In genomic region chr14:105855893-105856675, GRCh38 we compare ENCODE assay signal across 13 cellular contexts.
DNase-seq lines count a peak whose midpoint lies in the region; ATAC-seq, FAIRE-seq and TF ChIP-seq lines count a peak whose summit lies in the region.
"Had no signal": no experiment of that assay in that cellular context is flagged by ENCODE, and none has a peak within 500 bp of the region (broad histone marks: within the 10 kb centered on the region; RNA-seq: fewer than 3 reads in every experiment).

No MANE protein-coding gene starts in this region.

- WGBS in neuronal stem cell (ENCODE audit: extremely low coverage in 2 of 2, insufficient read length in 2 of 2, insufficient replicate concordance in 1 of 2), 2 donors: no CpG with 5 or more reads among the region's 28 CpGs

- H3K4me2 ChIP-seq in neuronal stem cell (ENCODE audit: insufficient read depth, low read length, poor library complexity, severe bottlenecking): no peak overlapping the region

- H4K8ac ChIP-seq in neuronal stem cell (ENCODE audit: low read depth, low read length): peak overlapping the region; percentile 9

- TF ChIP-seq POLR2A in GM12891 (IDR thresholded peaks at IDR 0.05; ENCODE audit: low read depth, low read length): peak; percentile 67; the same call in 1 of the 2 replicates

- H3K4me3 Mint-ChIP-seq in CD4-positive, CD25-positive, alpha-beta regulatory T cell: peak overlapping the region in 3 of 4 donors; percentile 43 to 49 (median 46)
- H3K4me3 Mint-ChIP-seq in activated naive CD8-positive, alpha-beta T cell: no peak overlapping the region
- no peak overlapping the region for H3K4me3 Mint-ChIP-seq in activated T-helper 17 cell treated with anti-CD3 and anti-CD28 coated beads, Interleukin-2, amount 50 U/mL, for 72 hours

- ATAC-seq in CD4-positive, CD25-positive, alpha-beta regulatory T cell (ENCODE audit: low read depth in 2 of 2): no peak
- ATAC-seq in HG02623 (IDR thresholded peaks at IDR 0.05; ENCODE audit: unreplicated experiment): no peak
- no peak for ATAC-seq in activated T-helper 17 cell treated with anti-CD3 and anti-CD28 coated beads, Interleukin-2, amount 50 U/mL, for 72 hours (replicated peaks)
- ATAC-seq: left lobe of liver, PC-3 had no signal

- no peak overlapping the region for H3K18ac ChIP-seq in neuronal stem cell (ENCODE audit: low read length)

- H2BK15ac ChIP-seq in neuronal stem cell (ENCODE audit: low read length): no peak overlapping the region

- peaks cover 2% of the 10 kb centered on the region for H3K79me1 ChIP-seq in neuronal stem cell (ENCODE audit: low read depth, low read length)

- H2BK120ac ChIP-seq in neuronal stem cell (ENCODE audit: low read depth, low read length): no peak overlapping the region

- H3K27ac Mint-ChIP-seq in CD4-positive, CD25-positive, alpha-beta regulatory T cell: peak overlapping the region; percentile 60 to 72 (median 71)
- peak overlapping the region; percentile 50 for H3K27ac Mint-ChIP-seq in activated naive CD8-positive, alpha-beta T cell
- no peak overlapping the region for H3K27ac Mint-ChIP-seq in activated T-helper 17 cell treated with anti-CD3 and anti-CD28 coated beads, Interleukin-2, amount 50 U/mL, for 72 hours

- no peak overlapping the region for H3K23ac ChIP-seq in neuronal stem cell (ENCODE audit: low read depth, low read length, poor library complexity)

- H3K9me3 ChIP-seq in CD4-positive, CD25-positive, alpha-beta regulatory T cell (ENCODE audit: control insufficient read depth in 2 of 2, low read length in 2 of 2): no peaks in the 10 kb centered on the region
- H3K9me3 ChIP-seq in neuronal stem cell (replicated peaks in 1 of 2; ENCODE audit: control insufficient read depth in 2 of 2, insufficient read depth in 1 of 2, low read depth in 1 of 2, low read length in 2 of 2): peaks cover 0 to 85% of the 10 kb centered on the region in 2 donors
- H3K9me3 ChIP-seq: Caco-2 had no signal

- H3K36me3 ChIP-seq in CD4-positive, CD25-positive, alpha-beta regulatory T cell (ENCODE audit: control insufficient read depth, insufficient read depth, low read length): peaks cover 2% of the 10 kb centered on the region
- H3K36me3 ChIP-seq in neuronal stem cell (replicated peaks in 1 of 2; ENCODE audit: control insufficient read depth in 2 of 2, insufficient read depth in 2 of 2, low read length in 2 of 2): no peaks in the 10 kb centered on the region

- H3K27me3 Mint-ChIP-seq in CD4-positive, CD25-positive, alpha-beta regulatory T cell: no peaks in the 10 kb centered on the region
- no peaks in the 10 kb centered on the region for H3K27me3 Mint-ChIP-seq in activated naive CD8-positive, alpha-beta T cell
- H3K27me3 Mint-ChIP-seq in activated T-helper 17 cell treated with anti-CD3 and anti-CD28 coated beads, Interleukin-2, amount 50 U/mL, for 72 hours: peaks cover 11% of the 10 kb centered on the region

- no peak overlapping the region for H2AFZ ChIP-seq in neuronal stem cell (ENCODE audit: low read length)

- no peak for FAIRE-seq in GM12891 (lab: Jason Lieb, UNC)
- FAIRE-seq: endometrium had no signal

- no peak overlapping the region for H2BK5ac ChIP-seq in neuronal stem cell (ENCODE audit: low read length)

- H3K9me3 Mint-ChIP-seq in CD4-positive, CD25-positive, alpha-beta regulatory T cell: no peaks in the 10 kb centered on the region
- no peaks in the 10 kb centered on the region for H3K9me3 Mint-ChIP-seq in activated naive CD8-positive, alpha-beta T cell (ENCODE audit: low read depth)
- H3K9me3 Mint-ChIP-seq in activated T-helper 17 cell treated with anti-CD3 and anti-CD28 coated beads, Interleukin-2, amount 50 U/mL, for 72 hours: no peaks in the 10 kb centered on the region

- no peak overlapping the region for H3K4me3 ChIP-seq in CD4-positive, CD25-positive, alpha-beta regulatory T cell (ENCODE audit: low read depth, low read length)
- no peak overlapping the region for H3K4me3 ChIP-seq in neuronal stem cell (ENCODE audit: low read length in 2 of 2)

- no peak overlapping the region for H2BK12ac ChIP-seq in neuronal stem cell (ENCODE audit: low read length)

- H3K36me3 Mint-ChIP-seq in CD4-positive, CD25-positive, alpha-beta regulatory T cell: no peaks in the 10 kb centered on the region
- H3K36me3 Mint-ChIP-seq in activated naive CD8-positive, alpha-beta T cell: no peaks in the 10 kb centered on the region
- H3K36me3 Mint-ChIP-seq in activated T-helper 17 cell treated with anti-CD3 and anti-CD28 coated beads, Interleukin-2, amount 50 U/mL, for 72 hours (ENCODE audit: low read depth): no peaks in the 10 kb centered on the region

- no peak overlapping the region for H3K9ac ChIP-seq in neuronal stem cell (ENCODE audit: low read depth, low read length, poor library complexity)

- H4K91ac ChIP-seq in neuronal stem cell (ENCODE audit: low read depth, low read length, poor library complexity): no peak overlapping the region

- H3K4ac ChIP-seq in neuronal stem cell (ENCODE audit: low read length): no peak overlapping the region

- H2AK5ac ChIP-seq in neuronal stem cell (ENCODE audit: low read depth, low read length): no peak overlapping the region

- DNase-seq in CD4-positive, CD25-positive, alpha-beta regulatory T cell: no peak
- DNase-seq in GM12891 (ENCODE audit: insufficient read length, low spot score) (peak; percentile 30), neuronal stem cell (ENCODE audit: low spot score) (no peak), NCI-H2171 treated with DMSO at 0.1 percent for 48 hours (lab: John Stamatoyannopoulos, UW) (no peak), cerebellar nuclear complex (lab: John Stamatoyannopoulos, UW) (no peak)
- DNase-seq: NCI-H2227 treated with DMSO at 0.1 percent for 48 hours, PC-3 had no signal

- H3K4me1 Mint-ChIP-seq in CD4-positive, CD25-positive, alpha-beta regulatory T cell: peaks cover 5 to 67% (median 13%) of the 10 kb centered on the region in 4 donors
- H3K4me1 Mint-ChIP-seq in activated naive CD8-positive, alpha-beta T cell (ENCODE audit: low read depth): peaks cover 20% of the 10 kb centered on the region
- H3K4me1 Mint-ChIP-seq in activated T-helper 17 cell treated with anti-CD3 and anti-CD28 coated beads, Interleukin-2, amount 50 U/mL, for 72 hours: no peaks in the 10 kb centered on the region

- H3K4me1 ChIP-seq in CD4-positive, CD25-positive, alpha-beta regulatory T cell (ENCODE audit: control insufficient read depth, insufficient read depth, low read length, poor library complexity, severe bottlenecking): peaks cover 70% of the 10 kb centered on the region
- H3K4me1 ChIP-seq in neuronal stem cell (ENCODE audit: control insufficient read depth in 2 of 2, insufficient read depth in 1 of 2, low read depth in 1 of 2, low read length in 2 of 2): no peaks in the 10 kb centered on the region
- H3K4me1 ChIP-seq: Caco-2 had no signal

- H3K27me3 ChIP-seq in CD4-positive, CD25-positive, alpha-beta regulatory T cell (ENCODE audit: control insufficient read depth, insufficient read depth, low read length): no peaks in the 10 kb centered on the region
- peaks cover 0 to 30% (median 0%) of the 10 kb centered on the region in 3 experiments for H3K27me3 ChIP-seq in neuronal stem cell (ENCODE audit: control insufficient read depth in 3 of 3, insufficient read depth in 3 of 3, low read depth in 1 of 3, low read length in 3 of 3)

- peak overlapping the region; percentile 76 for H3K27ac ChIP-seq in CD4-positive, CD25-positive, alpha-beta regulatory T cell (ENCODE audit: insufficient read depth, low read length, poor library complexity, severe bottlenecking)
- H3K27ac ChIP-seq in neuronal stem cell (replicated peaks; ENCODE audit: low read length): no peak overlapping the region

- H3K14ac ChIP-seq in neuronal stem cell (ENCODE audit: low read length): no peak overlapping the region

TF ChIP-seq in GM12891, 5 proteins besides CTCF, POLR2A, EP300 and RAD21:
- TF ChIP-seq PAX5 (IDR thresholded peaks at IDR 0.05; ENCODE audit: insufficient read depth, low read length, severe bottlenecking) (no peak), TAF1 (IDR thresholded peaks at IDR 0.05; ENCODE audit: low read depth, low read length) (0 out of 2 replicates have a peak, but pooled peaks have one; percentile 13), POLR2AphosphoS5 (IDR thresholded peaks at IDR 0.05; ENCODE audit: low read depth, low read length) (peak; percentile 47), POU2F2 (IDR thresholded peaks at IDR 0.05; ENCODE audit: low read depth, low read length) (no peak), SPI1 (IDR thresholded peaks at IDR 0.05; ENCODE audit: low read depth, low read length) (no peak)

Comparison
In these comparisons a context has a peak if more than half of its experiments do, and no peak if none do; other contexts are left out.
1. H3K4me3 Mint-ChIP-seq: peak in CD4-positive, CD25-positive, alpha-beta regulatory T cell (3 of 4); none in activated naive CD8-positive, alpha-beta T cell (single experiment) and activated T-helper 17 cell treated with anti-CD3 and anti-CD28 coated beads, Interleukin-2, amount 50 U/mL, for 72 hours (single experiment).